In genomic region chr10:75007646-75008045, GRCh38 we compare ENCODE assay signal across 22 cellular contexts.
DNase-seq lines count a peak whose midpoint lies in the region; ATAC-seq, FAIRE-seq and TF ChIP-seq lines count a peak whose summit lies in the region.
"Had no signal": no experiment of that assay in that cellular context is flagged by ENCODE, and none has a peak within 500 bp of the region (broad histone marks: within the 10 kb centered on the region; RNA-seq: fewer than 3 reads in every experiment).

No MANE protein-coding gene starts in this region.

- H3K27me3 ChIP-seq in H7 (ENCODE audit: control insufficient read depth, insufficient read depth, low read length) (no peaks in the 10 kb centered on the region), tibial artery (no peaks in the 10 kb centered on the region)
- H3K27me3 ChIP-seq: ascending aorta, esophagus muscularis mucosa, ovary had no signal

- H3K36me3 Mint-ChIP-seq in activated CD8-positive, alpha-beta memory T cell treated with anti-CD3 and anti-CD28 coated beads, Interleukin-2, amount 10 ng/mL, durations not matched to agents 7 days and 5 days = peaks cover 13% of the 10 kb centered on the region
- peaks cover 13% of the 10 kb centered on the region for H3K36me3 Mint-ChIP-seq in activated naive CD8-positive, alpha-beta T cell treated with anti-CD3 and anti-CD28 coated beads for 36 hours
- no peaks in the 10 kb centered on the region for H3K36me3 Mint-ChIP-seq in natural killer cell

- CTCF ChIA-PET in activated CD8-positive, alpha-beta memory T cell treated with anti-CD3 and anti-CD28 coated beads, Interleukin-2, amount 10 ng/mL, durations not matched to agents 7 days and 5 days (lab: Charles Lee) = interaction anchor here (1.3 kb wide), 1 partner anchor 14 kb away, joined by 3 read pairs; no protein-coding TSS in a partner anchor

- H3K4me1 ChIP-seq in tibial artery = no peaks in the 10 kb centered on the region
- H3K4me1 ChIP-seq: ascending aorta had no signal

- peaks cover 31% of the 10 kb centered on the region for H3K4me1 Mint-ChIP-seq in activated CD8-positive, alpha-beta memory T cell treated with anti-CD3 and anti-CD28 coated beads, Interleukin-2, amount 10 ng/mL, durations not matched to agents 7 days and 5 days
- peaks cover 33% of the 10 kb centered on the region for H3K4me1 Mint-ChIP-seq in activated naive CD8-positive, alpha-beta T cell treated with anti-CD3 and anti-CD28 coated beads for 36 hours
- H3K4me1 Mint-ChIP-seq in natural killer cell = peaks cover 31 to 41% of the 10 kb centered on the region in 2 donors

- H3K36me3 ChIP-seq in H7 (replicated peaks; ENCODE audit: control insufficient read depth, insufficient read depth, low read length) = no peaks in the 10 kb centered on the region
- H3K36me3 ChIP-seq in tibial artery = peaks cover 0 to 16% (median 8%) of the 10 kb centered on the region in 3 donors
- H3K36me3 ChIP-seq: ovary had no signal

- peak; percentile 67 for FAIRE-seq in GM18507 (lab: Jason Lieb, UNC)

- intact Hi-C loops in natural killer cell (cut with micrococcal nuclease) = loop anchor here (2.0 kb wide), 1 partner anchor 29 kb away; no protein-coding TSS in a partner anchor
- intact Hi-C loops in tibial artery (cut with DNase I; ENCODE audit: low total_unique reads) = loop anchor here (10.0 kb wide), 1 partner anchor 133 kb away; no protein-coding TSS in a partner anchor

- H3K4me3 ChIP-seq in H7 (ENCODE audit: insufficient read depth, low read depth, low read length) (no peak overlapping the region), tibial artery (no peak overlapping the region)
- H3K4me3 ChIP-seq: ascending aorta, esophagus muscularis mucosa, ovary had no signal

- H3K27me3 Mint-ChIP-seq in activated CD8-positive, alpha-beta memory T cell treated with anti-CD3 and anti-CD28 coated beads, Interleukin-2, amount 10 ng/mL, durations not matched to agents 7 days and 5 days = no peaks in the 10 kb centered on the region
- no peaks in the 10 kb centered on the region for H3K27me3 Mint-ChIP-seq in activated naive CD8-positive, alpha-beta T cell treated with anti-CD3 and anti-CD28 coated beads for 36 hours
- H3K27me3 Mint-ChIP-seq in natural killer cell (ENCODE audit: low read depth in 2 of 2) = no peaks in the 10 kb centered on the region

- no peak overlapping the region for H3K27ac ChIP-seq in tibial artery
- H3K27ac ChIP-seq: ascending aorta, esophagus muscularis mucosa had no signal

- H3K4me3 Mint-ChIP-seq in activated CD8-positive, alpha-beta memory T cell treated with anti-CD3 and anti-CD28 coated beads, Interleukin-2, amount 10 ng/mL, durations not matched to agents 7 days and 5 days = peak overlapping the region; percentile 16
- H3K4me3 Mint-ChIP-seq in activated naive CD8-positive, alpha-beta T cell treated with anti-CD3 and anti-CD28 coated beads for 36 hours = no peak overlapping the region
- H3K4me3 Mint-ChIP-seq in natural killer cell = peak overlapping the region; percentile 78

- peak overlapping the region; percentile 68 for H3K27ac Mint-ChIP-seq in activated CD8-positive, alpha-beta memory T cell treated with anti-CD3 and anti-CD28 coated beads, Interleukin-2, amount 10 ng/mL, durations not matched to agents 7 days and 5 days
- H3K27ac Mint-ChIP-seq in activated naive CD8-positive, alpha-beta T cell treated with anti-CD3 and anti-CD28 coated beads for 36 hours = peak overlapping the region; percentile 0
- peak overlapping the region; percentile 93 to 97 for H3K27ac Mint-ChIP-seq in natural killer cell

- H3K9me3 ChIP-seq in tibial artery = no peaks in the 10 kb centered on the region
- H3K9me3 ChIP-seq: ascending aorta, esophagus muscularis mucosa, ovary had no signal

- TF ChIP-seq CTCF in natural killer cell (IDR thresholded peaks at IDR 0.05) (no peak), tibial artery (IDR thresholded peaks at IDR 0.05) (no peak)

- DNase-seq in activated CD8-positive, alpha-beta memory T cell treated with anti-CD3 and anti-CD28 coated beads, Interleukin-2, amount 10 ng/mL, durations not matched to agents 7 days and 5 days = no peak
- DNase-seq in activated CD8-positive, alpha-beta memory T cell treated with anti-CD3 and anti-CD28 coated beads for 24 hours = no peak
- no peak for DNase-seq in GM18507 (ENCODE audit: extremely low spot score, insufficient read length, low read depth)
- no peak for DNase-seq in activated naive CD8-positive, alpha-beta T cell treated with anti-CD3 and anti-CD28 coated beads for 36 hours
- DNase-seq in natural killer cell = no peak
- DNase-seq in H7 = no peak
- no peak for DNase-seq in tibial artery
- DNase-seq: activated CD4-positive, alpha-beta T cell treated with anti-CD3 and anti-CD28 coated beads, Interleukin-2, amount 50 U/mL, for 4 hours; activated effector memory CD4-positive, alpha-beta T cell treated with Interleukin-2 at 50 U/mL for 16 hours; C1 segment of cervical spinal cord; cerebellar nuclear complex; DMS153; effector CD8-positive, alpha-beta T cell; GDM1; MV-4-11; NCI-H1694; ovary; right cardiac atrium; stimulated activated CD8-positive, alpha-beta memory T cell treated with anti-CD3 and anti-CD28 coated beads, Interleukin-4, amount 100 ng/mL, for 48 hours had no signal

- ATAC-seq in activated CD8-positive, alpha-beta memory T cell treated with anti-CD3 and anti-CD28 coated beads, Interleukin-2, amount 10 ng/mL, durations not matched to agents 7 days and 5 days = no peak
- peak in 2 of 3 donors; percentile 8 to 14 for ATAC-seq in natural killer cell
- ATAC-seq in HG02852 (IDR thresholded peaks at IDR 0.05; ENCODE audit: unreplicated experiment) = no peak
- ATAC-seq: right cardiac atrium had no signal

- H3K9me3 Mint-ChIP-seq in activated CD8-positive, alpha-beta memory T cell treated with anti-CD3 and anti-CD28 coated beads, Interleukin-2, amount 10 ng/mL, durations not matched to agents 7 days and 5 days (ENCODE audit: low read depth) = no peaks in the 10 kb centered on the region
- H3K9me3 Mint-ChIP-seq in activated naive CD8-positive, alpha-beta T cell treated with anti-CD3 and anti-CD28 coated beads for 36 hours = no peaks in the 10 kb centered on the region
- H3K9me3 Mint-ChIP-seq in natural killer cell = no peaks in the 10 kb centered on the region

Comparison
In these comparisons a context has a peak if more than half of its experiments do, and no peak if none do; other contexts are left out.
1. ATAC-seq: peak in natural killer cell (2 of 3); none in activated CD8-positive, alpha-beta memory T cell treated with anti-CD3 and anti-CD28 coated beads, Interleukin-2, amount 10 ng/mL, durations not matched to agents 7 days and 5 days (single experiment) and HG02852 (single experiment).
2. H3K27ac Mint-ChIP-seq: peak in every context shown above with its lines; median percentile 95 in natural killer cell; 68 in activated CD8-positive, alpha-beta memory T cell treated with anti-CD3 and anti-CD28 coated beads, Interleukin-2, amount 10 ng/mL, durations not matched to agents 7 days and 5 days; 0 in activated naive CD8-positive, alpha-beta T cell treated with anti-CD3 and anti-CD28 coated beads for 36 hours.